ENCODE assay signal across 8 cellular contexts in the genomic region with DNA sequence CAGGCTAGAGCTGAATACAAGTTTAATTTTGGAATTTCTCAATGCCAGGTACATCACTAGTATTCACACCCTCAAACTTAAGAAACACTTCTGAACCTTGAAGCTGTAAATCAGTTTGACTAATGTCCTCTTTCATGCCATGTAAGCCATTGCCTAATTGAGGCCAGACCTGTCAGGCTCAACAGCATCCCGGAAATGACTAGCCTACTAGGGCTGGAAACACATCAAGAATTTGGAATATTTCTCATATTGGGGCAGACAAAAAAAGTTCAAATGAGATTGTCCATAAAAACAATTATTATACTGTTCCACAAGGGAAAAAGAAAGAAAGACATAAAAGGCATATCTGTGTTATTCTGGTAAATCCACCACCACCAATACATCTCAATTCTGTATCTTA.
A peak's percentile ranks its signal among the peaks of the same experiment; 100 is the strongest.
DNase-seq lines count a peak whose midpoint lies in the region; ATAC-seq lines count a peak whose summit lies in the region.

No MANE protein-coding gene starts in this region.

- no peaks in the 10 kb centered on the region for H3K9me3 ChIP-seq in adipocyte (ENCODE audit: control insufficient read depth, low read length)

- intact Hi-C loops in posterior cingulate gyrus (cut with DNase I): loop anchor here (5.0 kb wide), 2 partner anchors 63 to 158 kb away; no protein-coding TSS in a partner anchor

- H3K4me3 ChIP-seq in adipocyte (ENCODE audit: low read length): peak overlapping the region; percentile 84

- no peaks in the 10 kb centered on the region for H3K27me3 ChIP-seq in adipocyte (replicated peaks; ENCODE audit: control insufficient read depth, insufficient read depth, low read length)

- H3K4me1 ChIP-seq in adipocyte (ENCODE audit: control insufficient read depth, insufficient read depth, low read length): peaks cover 43% of the 10 kb centered on the region

- no peak for ATAC-seq in HG02870 (IDR thresholded peaks at IDR 0.05; ENCODE audit: unreplicated experiment)

- H3K36me3 ChIP-seq in adipocyte (ENCODE audit: control insufficient read depth, insufficient read depth, low read length, severe bottlenecking): no peaks in the 10 kb centered on the region

- no peak overlapping the region for H3K27ac ChIP-seq in caudate nucleus (ENCODE audit: low read depth, low read length)

- peak overlapping the region; percentile 97 for H3K9ac ChIP-seq in adipocyte (ENCODE audit: low read length)

- DNase-seq in AG08396 (ENCODE audit: low spot score): peak; percentile 42
- peak; percentile 71 for DNase-seq in HS-5 (ENCODE audit: low read depth)
- DNase-seq in adipocyte (ENCODE audit: low read depth): peak; percentile 82
- DNase-seq in kidney tubule cell (ENCODE audit: low spot score): peak; percentile 57
- DNase-seq in SHP77 (lab: John Stamatoyannopoulos, UW): no peak
- DNase-seq in caudate nucleus (lab: John Stamatoyannopoulos, UW): no peak
- DNase-seq in posterior cingulate gyrus: no peak

Comparison
In these comparisons a context has a peak if more than half of its experiments do, and no peak if none do; other contexts are left out.
1. DNase-seq: peak in AG08396 (single experiment), HS-5 (single experiment), adipocyte (single experiment) and kidney tubule cell (single experiment); none in SHP77 (0 of 2), caudate nucleus (0 of 61) and posterior cingulate gyrus (0 of 10).